8 cellular contexts compared by ENCODE assay signal in genomic region chr18:50877545-50878265, GRCh38. TPM values are rescaled to one million over a fixed set of nuclear protein-coding genes. Genes with fewer than 3 reads are reported as not detected.
DNase-seq lines count a peak whose midpoint lies in the region; ATAC-seq, FAIRE-seq and TF ChIP-seq lines count a peak whose summit lies in the region.

No MANE protein-coding gene starts in this region.

- H3K27me3 ChIP-seq in Panc1 (ENCODE audit: control insufficient read depth, insufficient read depth, low read length) (no peaks in the 10 kb centered on the region), esophagus (ENCODE audit: control insufficient read depth in 1 of 2, insufficient read depth in 2 of 2, low read length in 2 of 2) (no peaks in the 10 kb centered on the region), gastrocnemius medialis (no peaks in the 10 kb centered on the region)

- POLR2A ChIA-PET in Panc1 (lab: Charles Lee): no interaction called here

- H3K36me3 ChIP-seq in Panc1 (ENCODE audit: control insufficient read depth, insufficient read depth, low read length) (no peaks in the 10 kb centered on the region), esophagus (ENCODE audit: control insufficient read depth in 2 of 2, insufficient read depth in 2 of 2, low read length in 1 of 2) (no peaks in the 10 kb centered on the region), gastrocnemius medialis (no peaks in the 10 kb centered on the region)

- H3K27ac ChIP-seq in Panc1 (ENCODE audit: low read length): peak overlapping the region; percentile 82
- H3K27ac ChIP-seq in esophagus (ENCODE audit: low read depth in 2 of 2, low read length in 1 of 2): peak overlapping the region; percentile 47 to 99
- peak overlapping the region; percentile 88 to 97 (median 94) for H3K27ac ChIP-seq in gastrocnemius medialis

- DNase-seq in GM12892 (ENCODE audit: insufficient read length): no peak
- DNase-seq in Panc1 (ENCODE audit: low read depth, low spot score): no peak
- DNase-seq in gastrocnemius medialis: no peak
- DNase-seq in hippocampal formation (lab: John Stamatoyannopoulos, UW): no peak
- no peak for DNase-seq in NCI-H1048 (lab: John Stamatoyannopoulos, UW)
- no peak for DNase-seq in AG08396 (ENCODE audit: low spot score)

- CTCF ChIA-PET in Panc1 (lab: Charles Lee): no interaction called here

- in situ Hi-C loops in Panc1 (cut with HindIII; ENCODE audit: low pct_unique_long_range_greater_than_20kb, low sequenced_read_pairs) (no loop called here), gastrocnemius medialis (cut with MboI; ENCODE audit: low sequenced_read_pairs in 4 of 4) (loop anchor here in 1 of 4 donors (25.0 kb wide), 1 partner anchor 335 kb away; no protein-coding TSS in a partner anchor)

- H3K9me3 ChIP-seq in Panc1 (ENCODE audit: control insufficient read depth, insufficient read depth, low read depth, low read length) (no peaks in the 10 kb centered on the region), esophagus (ENCODE audit: control insufficient read depth in 2 of 2, insufficient read depth in 1 of 2, low read depth in 1 of 2, low read length in 1 of 2) (no peaks in the 10 kb centered on the region), gastrocnemius medialis (no peaks in the 10 kb centered on the region)

- TF ChIP-seq POLR2A in GM12892 (IDR thresholded peaks at IDR 0.05; ENCODE audit: low read depth, low read length) (no peak), gastrocnemius medialis (IDR thresholded peaks at IDR 0.05) (no peak)

- peak; percentile 50 for FAIRE-seq in GM12892 (lab: Jason Lieb, UNC)

- TF ChIP-seq CTCF in Panc1 (IDR thresholded peaks at IDR 0.05) (no peak), gastrocnemius medialis (IDR thresholded peaks at IDR 0.05 in 4 of 5, conservative IDR thresholded peaks at IDR 0.05 in 1 of 5) (no peak)

- H3K4me3 ChIP-seq in Panc1 (ENCODE audit: low read depth in 2 of 2, low read length in 2 of 2) (peak overlapping the region; percentile 53 to 84), esophagus (ENCODE audit: low read depth in 1 of 2, low read length in 2 of 2) (peak overlapping the region in 1 of 2 donors; percentile 80), gastrocnemius medialis (peak overlapping the region; percentile 80 to 96 (median 89))

- intact Hi-C loops in Panc1 (cut with micrococcal nuclease; ENCODE audit: unreplicated experiment): no loop called here
- intact Hi-C loops in gastrocnemius medialis (cut with DNase I; ENCODE audit: low total_unique reads): loop anchor here (1.0 to 10.0 kb wide), 5 partner anchors 21 to 321 kb away; partner anchors contain the start of gene MRO

- no peak for ATAC-seq in Panc1
- ATAC-seq in gastrocnemius medialis: no peak
- no peak for ATAC-seq in GM21447 (IDR thresholded peaks at IDR 0.05; ENCODE audit: unreplicated experiment)

- peaks cover 10% of the 10 kb centered on the region for H3K4me1 ChIP-seq in Panc1 (ENCODE audit: control insufficient read depth, insufficient read depth, low read length)
- no peaks in the 10 kb centered on the region for H3K4me1 ChIP-seq in esophagus (ENCODE audit: control insufficient read depth in 2 of 2, insufficient read depth in 2 of 2, low read length in 1 of 2)
- H3K4me1 ChIP-seq in gastrocnemius medialis: peaks cover 10 to 17% of the 10 kb centered on the region in 2 donors

- no TSS peak for BruUV-seq in Panc1 (replicated peaks; lab: Mats Ljungman, UMichigan)

- WGBS in esophagus, 2 donors: 70% methylated on average over 8 of the region's 8 CpGs

RNA-seq across cellular contexts. Expression of gene ME2, which starts 1.2 kb away (rescaled TPM):
- 83.7 TPM for polyA plus RNA-seq in GM12892 (2012; ENCODE audit: missing spikeins)
- total RNA-seq in Panc1 (2021; ENCODE audit: unreplicated experiment): 38.2 TPM
- polyA plus RNA-seq in Panc1 (2012; ENCODE audit: insufficient read length): 18.2 TPM
- polyA plus RNA-seq in esophagus: 10 to 100 TPM in 1 of 2 donors, 1 to 10 TPM in 1; 7.3 to 12.2 TPM
- 10 to 100 TPM; 25.3 to 50.6 (median 46.5) TPM for total RNA-seq in gastrocnemius medialis

RNA-seq across cellular contexts. Expression of gene MRO, which starts 57.9 kb away (rescaled TPM):
- not detected for polyA plus RNA-seq in GM12892 (2012; ENCODE audit: missing spikeins)
- total RNA-seq in Panc1 (2021; ENCODE audit: unreplicated experiment): not detected
- polyA plus RNA-seq in Panc1 (2012; ENCODE audit: insufficient read length): not detected
- under 1 TPM; 0.07 to 0.16 TPM for polyA plus RNA-seq in esophagus
- total RNA-seq in gastrocnemius medialis: 1 to 10 TPM in 1 of 4 donors, under 1 TPM in 2, not detected in 1; 0.18 to 1.4 (median 0.49) TPM
